10 cellular contexts compared by ENCODE assay signal in the genomic region with DNA sequence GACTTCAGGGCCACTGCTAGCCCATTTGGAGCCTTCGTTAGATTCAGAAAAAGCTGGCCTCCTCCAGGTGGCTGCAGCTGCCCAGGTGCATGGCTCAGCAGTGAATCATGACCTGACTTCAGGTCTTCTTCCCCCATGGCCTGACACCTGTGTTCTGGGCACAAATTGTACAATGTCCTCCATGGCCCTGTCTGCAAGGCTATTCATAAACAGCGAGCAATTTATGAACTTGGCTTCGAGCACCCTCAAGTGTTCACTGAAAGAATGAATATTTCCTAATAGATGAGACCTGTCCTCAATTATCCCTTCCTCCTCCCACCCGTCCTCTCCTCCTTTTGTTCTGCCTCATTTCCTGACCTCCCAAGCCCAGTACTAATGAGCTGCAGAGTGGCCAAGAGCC. TPM values are rescaled to one million over a fixed set of nuclear protein-coding genes. Genes with fewer than 3 reads are reported as not detected.
DNase-seq lines count a peak whose midpoint lies in the region; ATAC-seq, FAIRE-seq and TF ChIP-seq lines count a peak whose summit lies in the region.
"Had no signal": no experiment of that assay in that cellular context is flagged by ENCODE, and none has a peak within 500 bp of the region (broad histone marks: within the 10 kb centered on the region; RNA-seq: fewer than 3 reads in every experiment).

No MANE protein-coding gene starts in this region.

- H3F3A ChIP-seq in DOHH2 (ENCODE audit: control insufficient read depth, insufficient read depth) = no peaks in the 10 kb centered on the region

- H3K27me3 ChIP-seq in DOHH2 (ENCODE audit: control insufficient read depth, low read length) (peaks cover 7% of the 10 kb centered on the region), WERI-Rb-1 (ENCODE audit: insufficient read depth, low read depth, severe bottlenecking) (no peaks in the 10 kb centered on the region), osteoblast (ENCODE audit: insufficient read depth, low read length) (peaks cover 43% of the 10 kb centered on the region), HAP-1 (ENCODE audit: low read depth) (peaks cover 27% of the 10 kb centered on the region)

- H4K20me1 ChIP-seq in DOHH2 (ENCODE audit: control insufficient read depth, insufficient read depth, low read depth, low read length) (no peaks in the 10 kb centered on the region), osteoblast (ENCODE audit: insufficient read depth, low read length) (no peaks in the 10 kb centered on the region)

- H3K36me3 ChIP-seq in DOHH2 (ENCODE audit: control insufficient read depth, low read length) (no peaks in the 10 kb centered on the region), WERI-Rb-1 (no peaks in the 10 kb centered on the region), osteoblast (ENCODE audit: insufficient read depth, low read length) (no peaks in the 10 kb centered on the region), HAP-1 (replicated peaks) (no peaks in the 10 kb centered on the region), kidney (ENCODE audit: control insufficient read depth in 1 of 2, insufficient read depth in 2 of 2, low read length in 2 of 2) (no peaks in the 10 kb centered on the region)

- H3K9me3 ChIP-seq in DOHH2 (ENCODE audit: control insufficient read depth, insufficient read depth, low read length) = no peaks in the 10 kb centered on the region
- H3K9me3 ChIP-seq in WERI-Rb-1 (ENCODE audit: severe bottlenecking) = no peaks in the 10 kb centered on the region
- H3K9me3 ChIP-seq in osteoblast (ENCODE audit: low read depth, low read length) = no peaks in the 10 kb centered on the region
- no peaks in the 10 kb centered on the region; the same call in 1 of the 2 replicates for H3K9me3 ChIP-seq in HAP-1
- no peaks in the 10 kb centered on the region for H3K9me3 ChIP-seq in kidney (ENCODE audit: control insufficient read depth in 1 of 2, low read length in 2 of 2)

- peak; percentile 31 for TF ChIP-seq CTCF in DOHH2 (IDR thresholded peaks at IDR 0.05; ENCODE audit: low read depth, low read length, poor library complexity, severe bottlenecking)
- TF ChIP-seq CTCF in WERI-Rb-1 (IDR thresholded peaks at IDR 0.05; ENCODE audit: low read depth, low read length) = peak; percentile 28; the same call in 1 of the 2 replicates
- peak; percentile 29 for TF ChIP-seq CTCF in osteoblast (IDR thresholded peaks at IDR 0.05; ENCODE audit: extremely low read depth, low read depth, low read length)
- no peak for TF ChIP-seq CTCF in kidney (IDR thresholded peaks at IDR 0.05; ENCODE audit: borderline replicate concordance, extremely low read depth, insufficient read depth)

- no peak for FAIRE-seq in kidney (lab: Jason Lieb, UNC)

- H3K4me1 ChIP-seq in DOHH2 (ENCODE audit: control insufficient read depth, low read length) = peaks cover 16% of the 10 kb centered on the region
- no peaks in the 10 kb centered on the region for H3K4me1 ChIP-seq in osteoblast (ENCODE audit: insufficient read depth, low read length)
- no peaks in the 10 kb centered on the region for H3K4me1 ChIP-seq in HAP-1
- H3K4me1 ChIP-seq in kidney (ENCODE audit: control insufficient read depth in 1 of 2, insufficient read depth in 1 of 2, low read depth in 1 of 2, low read length in 2 of 2) = no peaks in the 10 kb centered on the region

- in situ Hi-C loops in HAP-1 (cut with MboI; ENCODE audit: low sequenced_read_pairs) = no loop called here

- H3K9me2 ChIP-seq in DOHH2 (replicated peaks; ENCODE audit: control insufficient read depth, low read length) = no peaks in the 10 kb centered on the region

- no peak overlapping the region for H2AFZ ChIP-seq in osteoblast (ENCODE audit: low read length)

- H3K9ac ChIP-seq in kidney (ENCODE audit: low read length in 2 of 2) = no peak overlapping the region

- intact Hi-C loops in kidney (cut with DNase I) = loop anchor here (10.0 kb wide), 1 partner anchor 339 kb away; no protein-coding TSS in a partner anchor

- peak; percentile 29 for DNase-seq in LHCN-M2 (ENCODE audit: low read depth)
- peak; percentile 35 for DNase-seq in WERI-Rb-1
- DNase-seq in osteoblast (ENCODE audit: insufficient read length, low spot score, missing footprints) = peak; percentile 84
- no peak for DNase-seq in HAP-1 (ENCODE audit: low spot score in 2 of 2)
- no peak for DNase-seq in kidney
- DNase-seq: GOT3, nucleus accumbens, Right ventricle myocardium superior had no signal

- ATAC-seq in HG03354 (IDR thresholded peaks at IDR 0.05; ENCODE audit: poor library complexity, severe bottlenecking, unreplicated experiment) = no peak

- H3K4me2 ChIP-seq in DOHH2 (ENCODE audit: low read length) (no peak overlapping the region), osteoblast (ENCODE audit: insufficient read depth, low read length) (no peak overlapping the region)

- H3K4me3 ChIP-seq in DOHH2 (ENCODE audit: low read length) (no peak overlapping the region), WERI-Rb-1 (ENCODE audit: low read depth, low read length) (no peak overlapping the region), osteoblast (ENCODE audit: insufficient read depth, low read length) (no peak overlapping the region), HAP-1 (no peak overlapping the region), kidney (ENCODE audit: low read length in 2 of 2) (no peak overlapping the region)

- H3K79me2 ChIP-seq in DOHH2 (ENCODE audit: control insufficient read depth, low read length) (no peaks in the 10 kb centered on the region), osteoblast (ENCODE audit: insufficient read depth, low read length) (no peaks in the 10 kb centered on the region)

- no peak overlapping the region for H3K27ac ChIP-seq in DOHH2 (ENCODE audit: low read depth, low read length)
- H3K27ac ChIP-seq in WERI-Rb-1 = no peak overlapping the region
- H3K27ac ChIP-seq in osteoblast (ENCODE audit: low read depth, low read length) = no peak overlapping the region
- H3K27ac ChIP-seq in kidney (ENCODE audit: low read depth in 2 of 2, low read length in 2 of 2) = no peak overlapping the region

RNA-seq across cellular contexts. Expression of a gene that starts 12.2 kb away (rescaled TPM):
- total RNA-seq in LHCN-M2 (2014; rRNA removed) (12.8 and 14.1 TPM in 2 replicates), osteoblast (16.8 and 19.2 TPM in 2 replicates), kidney (31.8 TPM)
- 13.4 TPM for polyA plus RNA-seq in LHCN-M2 (2012)
- 13.9 TPM for polyA plus RNA-seq in kidney (ENCODE audit: insufficient read depth, low read depth, low replicate concordance)

RNA-seq across cellular contexts. Expression of a gene that starts 29.9 kb away (rescaled TPM):
- total RNA-seq in LHCN-M2 (2014; rRNA removed) (1.0 and 4.4 TPM in 2 replicates), osteoblast (not detected in 2 replicates), kidney (0.54 TPM)
- 1.7 TPM for polyA plus RNA-seq in LHCN-M2 (2012)
- not detected for polyA plus RNA-seq in kidney (ENCODE audit: insufficient read depth, low read depth, low replicate concordance)
- total RNA-seq: Right ventricle myocardium superior had no signal

RNA-seq across cellular contexts. Expression of a gene that starts 48.7 kb away (rescaled TPM):
- 1.4 and 2.5 TPM in 2 replicates for total RNA-seq in LHCN-M2 (2014; rRNA removed)
- polyA plus RNA-seq in LHCN-M2 (2012) = not detected
- not detected in 2 replicates for total RNA-seq in osteoblast
- not detected for total RNA-seq in kidney
- polyA plus RNA-seq in kidney (ENCODE audit: insufficient read depth, low read depth, low replicate concordance) = not detected

Comparison
In these comparisons a context has a peak if more than half of its experiments do, and no peak if none do; other contexts are left out.
1. DNase-seq: peak in LHCN-M2 (single experiment), WERI-Rb-1 (single experiment) and osteoblast (single experiment); none in HAP-1 (0 of 2) and kidney (single experiment).